Comparison of ENCODE assay signal across 19 cellular contexts in genomic region chr1:59500970-59501742, GRCh38.
DNase-seq lines count a peak whose midpoint lies in the region; TF ChIP-seq lines count a peak whose summit lies in the region.
"Had no signal": no experiment of that assay in that cellular context is flagged by ENCODE, and none has a peak within 500 bp of the region (broad histone marks: within the 10 kb centered on the region; RNA-seq: fewer than 3 reads in every experiment).

No MANE protein-coding gene starts in this region.

- 38 to 49% methylated on average over 4 of the region's 4 CpGs for WGBS in thyroid gland, 2 donors

- DNase-seq in SHP77 (lab: John Stamatoyannopoulos, UW), result peak; percentile 5 to 13
- DNase-seq in SHP77 treated with DMSO at 0.1 percent for 48 hours (lab: John Stamatoyannopoulos, UW), result no peak
- DNase-seq in NOMO-1 (lab: John Stamatoyannopoulos, UW; ENCODE audit: unreplicated experiment in 2 of 2), result peak; percentile 24 to 79
- no peak for DNase-seq in epithelial cell of prostate (ENCODE audit: low read depth, low spot score)
- DNase-seq in thyroid gland, result no peak
- no peak for DNase-seq in foreskin fibroblast
- no peak for DNase-seq in GM10266 (ENCODE audit: extremely low spot score)
- DNase-seq in NCI-H2196 (lab: John Stamatoyannopoulos, UW; ENCODE audit: unreplicated experiment), result no peak
- DNase-seq: activated CD4-positive, alpha-beta T cell treated with anti-CD3 and anti-CD28 coated beads for 4 hours; CD4-positive, alpha-beta T cell; dorsolateral prefrontal cortex; hippocampal formation; left cardiac atrium; NCI-H1436 treated with DMSO at 0.1 percent for 48 hours; NCI-H524; ovary had no signal

- H3K4me3 ChIP-seq in thyroid gland (replicated peaks in 1 of 3) (no peak overlapping the region), foreskin fibroblast (ENCODE audit: low read depth in 1 of 2, low read length in 2 of 2) (no peak overlapping the region)
- H3K4me3 ChIP-seq: dorsolateral prefrontal cortex, ovary, tibial nerve had no signal

- H3K27ac ChIP-seq in epithelial cell of prostate (peak overlapping the region; percentile 70), thyroid gland (peak overlapping the region; percentile 25 to 72 (median 33))
- H3K27ac ChIP-seq: dorsolateral prefrontal cortex, KMS-11, RWPE1, tibial nerve had no signal

- no peak for TF ChIP-seq POLR2A in thyroid gland (IDR thresholded peaks at IDR 0.05)

- no peaks in the 10 kb centered on the region for H3K9me3 ChIP-seq in thyroid gland
- H3K9me3 ChIP-seq: ovary, tibial nerve had no signal

- TF ChIP-seq CTCF in thyroid gland (IDR thresholded peaks at IDR 0.05) (no peak), foreskin fibroblast (IDR thresholded peaks at IDR 0.05; ENCODE audit: low read depth, low read length) (no peak), GM10266 (IDR thresholded peaks at IDR 0.05; ENCODE audit: control insufficient read depth, insufficient read depth, low read depth, missing control alignments) (no peak)

- H3K4me1 ChIP-seq in thyroid gland, result peaks cover 42 to 51% of the 10 kb centered on the region in 2 donors

- H3K36me3 ChIP-seq in thyroid gland, result no peaks in the 10 kb centered on the region
- H3K36me3 ChIP-seq: ovary, tibial nerve had no signal

- intact Hi-C loops in thyroid gland (cut with DNase I), result no loop called here

- H3K27me3 ChIP-seq in thyroid gland, result no peaks in the 10 kb centered on the region
- H3K27me3 ChIP-seq: dorsolateral prefrontal cortex, ovary, tibial nerve had no signal

Comparison
In these comparisons a context has a peak if more than half of its experiments do, and no peak if none do; other contexts are left out.
1. DNase-seq: peak in SHP77 (2 of 2) and NOMO-1 (2 of 2); none in SHP77 treated with DMSO at 0.1 percent for 48 hours (single experiment), epithelial cell of prostate (single experiment), thyroid gland (0 of 2), foreskin fibroblast (0 of 2), GM10266 (single experiment) and NCI-H2196 (single experiment).